In the genomic region with DNA sequence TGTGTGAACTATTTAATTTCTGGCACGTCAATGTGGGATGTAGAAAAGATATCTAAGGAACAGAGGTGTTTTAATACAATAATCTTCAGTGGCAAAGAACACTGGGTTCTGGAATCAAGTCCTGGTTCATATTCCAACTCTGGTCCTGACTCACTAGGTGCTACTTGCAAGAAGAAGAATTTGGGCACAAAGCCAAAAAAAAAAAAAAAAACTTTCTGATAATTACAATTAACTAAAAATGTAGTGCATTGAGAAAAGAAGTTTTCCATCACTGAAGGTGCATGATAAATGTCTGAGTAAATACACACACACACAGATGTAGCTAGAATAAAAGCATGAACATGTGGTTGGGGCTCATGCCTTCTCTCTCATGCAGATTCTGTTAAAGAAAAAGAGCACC, we compare ENCODE assay signal across 9 cellular contexts.
"Had no signal": no experiment of that assay in that cellular context is flagged by ENCODE, and none has a peak within 500 bp of the region (broad histone marks: within the 10 kb centered on the region; RNA-seq: fewer than 3 reads in every experiment).

No MANE protein-coding gene starts in this region.

- H3K4me1 ChIP-seq: HAP-1 had no signal

- DNase-seq: GM23248, GOT3, H7, HFFc6, IMR-90, KBM-7 had no signal

- H3K9me3 ChIP-seq: HAP-1 had no signal

- H2AFZ ChIP-seq: GM23248 had no signal

- H3K9ac ChIP-seq: GM23248 had no signal

- H3K27ac ChIP-seq: GM23248, HL-60 had no signal

- H3K36me3 ChIP-seq: HAP-1 had no signal

- H3K4me3 ChIP-seq: GM23248, HAP-1 had no signal

- ATAC-seq: HCT116 had no signal
